Comparison of ENCODE assay signal across 9 cellular contexts in the genomic region with DNA sequence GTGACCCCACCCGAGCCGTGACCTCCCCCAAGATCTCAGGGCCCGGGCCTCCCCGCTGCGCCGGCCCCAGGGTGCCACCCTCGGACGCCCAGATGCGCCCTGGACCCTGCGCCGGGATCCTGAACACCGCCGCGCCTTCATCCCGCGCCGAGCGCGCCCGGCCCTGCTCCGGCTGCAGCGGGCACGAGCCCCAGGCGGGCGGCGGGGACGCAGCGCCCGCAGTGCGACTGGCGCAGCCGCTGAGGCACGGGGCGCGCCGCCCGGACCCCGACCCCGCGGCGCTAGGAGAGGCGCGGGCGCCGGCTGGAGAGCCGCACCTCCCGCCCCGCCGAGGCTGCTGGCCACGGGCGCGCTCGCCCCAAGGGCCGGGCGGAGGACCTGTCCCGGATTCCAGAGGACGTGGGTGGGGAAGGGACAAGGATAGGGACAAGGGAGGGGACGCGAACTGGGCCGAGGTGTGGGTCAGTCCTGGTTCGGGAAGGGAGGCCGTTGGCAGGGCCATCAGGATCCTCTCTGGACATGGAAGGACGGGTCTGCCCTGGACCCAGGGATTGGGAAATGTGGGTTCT. TPM values are rescaled to one million over a fixed set of nuclear protein-coding genes. Genes with fewer than 3 reads are reported as not detected.
DNase-seq lines count a peak whose midpoint lies in the region; ATAC-seq, FAIRE-seq and TF ChIP-seq lines count a peak whose summit lies in the region.
"Had no signal": no experiment of that assay in that cellular context is flagged by ENCODE, and none has a peak within 500 bp of the region (broad histone marks: within the 10 kb centered on the region; RNA-seq: fewer than 3 reads in every experiment).

No MANE protein-coding gene starts in this region.

- H3K9me3 ChIP-seq in RWPE2 (ENCODE audit: severe bottlenecking) (no peaks in the 10 kb centered on the region), endothelial cell of umbilical vein (replicated peaks; ENCODE audit: control insufficient read depth, insufficient read depth, low read length) (no peaks in the 10 kb centered on the region), parathyroid adenoma (ENCODE audit: control insufficient read depth, low read length) (no peaks in the 10 kb centered on the region)

- H3K4me2 ChIP-seq in endothelial cell of umbilical vein (ENCODE audit: insufficient read depth, low read length): peak overlapping the region; percentile 80
- peak overlapping the region; percentile 80 for H3K4me2 ChIP-seq in parathyroid adenoma (ENCODE audit: low read length)

- intact Hi-C loops in endothelial cell of umbilical vein (cut with micrococcal nuclease): loop anchor here (10.0 kb wide), 1 partner anchor 548 kb away; the partner anchor contains the start of genes GRK4 and NOP14

- POLR2A ChIA-PET in endothelial cell of umbilical vein (lab: Charles Lee): no interaction called here

- H3K9me1 ChIP-seq in endothelial cell of umbilical vein (replicated peaks; ENCODE audit: control insufficient read depth, extremely low read depth, insufficient read depth, low read length): no peaks in the 10 kb centered on the region

- peaks cover 15% of the 10 kb centered on the region for H3K4me1 ChIP-seq in RWPE2 (ENCODE audit: insufficient read depth, poor library complexity, severe bottlenecking)
- peaks cover 44% of the 10 kb centered on the region for H3K4me1 ChIP-seq in endothelial cell of umbilical vein (ENCODE audit: control insufficient read depth, extremely low read depth, insufficient read depth, low read length)
- peaks cover 5% of the 10 kb centered on the region for H3K4me1 ChIP-seq in parathyroid adenoma

- ATAC-seq in RWPE2 (ENCODE audit: low read depth) (no peak), HG02763 (IDR thresholded peaks at IDR 0.05; ENCODE audit: unreplicated experiment) (no peak), GM18873 (IDR thresholded peaks at IDR 0.05; ENCODE audit: low FRiP score, unreplicated experiment) (no peak), HG03095 (IDR thresholded peaks at IDR 0.05; ENCODE audit: unreplicated experiment) (no peak)

- no peaks in the 10 kb centered on the region for H4K20me1 ChIP-seq in endothelial cell of umbilical vein (replicated peaks; ENCODE audit: control insufficient read depth, extremely low read depth, insufficient read depth, low read length)

- H3K9ac ChIP-seq in endothelial cell of umbilical vein (replicated peaks; ENCODE audit: extremely low read depth, insufficient read depth, low read length) (peak overlapping the region; percentile 60), parathyroid adenoma (no peak overlapping the region)

- no peak for TF ChIP-seq POLR2A in endothelial cell of umbilical vein (IDR thresholded peaks at IDR 0.05; ENCODE audit: low read depth, low read length)

- CTCF ChIA-PET in endothelial cell of umbilical vein (lab: Charles Lee): no interaction called here

- H3K79me2 ChIP-seq in endothelial cell of umbilical vein (ENCODE audit: control insufficient read depth, insufficient read depth, low read length) (peaks cover 26% of the 10 kb centered on the region), parathyroid adenoma (no peaks in the 10 kb centered on the region)

- H2AFZ ChIP-seq in endothelial cell of umbilical vein (ENCODE audit: low read depth, low read length): peak overlapping the region; percentile 26
- H2AFZ ChIP-seq in parathyroid adenoma: peak overlapping the region; percentile 42

- TF ChIP-seq CTCF in RWPE2 (IDR thresholded peaks at IDR 0.05; ENCODE audit: poor library complexity, severe bottlenecking) (no peak), endothelial cell of umbilical vein (IDR thresholded peaks at IDR 0.05; ENCODE audit: extremely low read depth in 1 of 2, insufficient read depth in 1 of 2, low read depth in 1 of 2, low read length in 2 of 2) (no peak), parathyroid adenoma (IDR thresholded peaks at IDR 0.05) (no peak)

- dilution Hi-C loops in endothelial cell of umbilical vein (cut with MboI; ENCODE audit: extremely low pct_ligation_motif_present, low sequenced_read_pairs): no loop called here

- H3K27ac ChIP-seq in RWPE2 (ENCODE audit: poor library complexity, severe bottlenecking): no peak overlapping the region
- no peak overlapping the region for H3K27ac ChIP-seq in endothelial cell of umbilical vein (ENCODE audit: insufficient read depth, low read depth, low read length)
- no peak overlapping the region for H3K27ac ChIP-seq in parathyroid adenoma

- H3K36me3 ChIP-seq in RWPE2 (ENCODE audit: low read depth) (no peaks in the 10 kb centered on the region), endothelial cell of umbilical vein (ENCODE audit: control insufficient read depth in 2 of 2, extremely low read depth in 1 of 2, insufficient read depth in 2 of 2, low read length in 2 of 2) (no peaks in the 10 kb centered on the region), parathyroid adenoma (ENCODE audit: control insufficient read depth, insufficient read depth, low read length) (no peaks in the 10 kb centered on the region)

- H3K27me3 ChIP-seq in RWPE2 (ENCODE audit: insufficient read depth, poor library complexity, severe bottlenecking): peaks cover 39% of the 10 kb centered on the region
- H3K27me3 ChIP-seq in endothelial cell of umbilical vein (ENCODE audit: control insufficient read depth in 2 of 2, insufficient read depth in 2 of 2, low read length in 2 of 2): peaks cover 17 to 21% of the 10 kb centered on the region in 2 experiments
- no peaks in the 10 kb centered on the region for H3K27me3 ChIP-seq in parathyroid adenoma (ENCODE audit: control insufficient read depth, insufficient read depth, low read length)

- H3K4me3 ChIP-seq in RWPE2 (ENCODE audit: severe bottlenecking) (peak overlapping the region; percentile 59), endothelial cell of umbilical vein (replicated peaks in 1 of 3; ENCODE audit: insufficient read depth in 1 of 3, low read depth in 1 of 3, low read length in 3 of 3) (peak overlapping the region; percentile 62 to 78 (median 66)), parathyroid adenoma (ENCODE audit: low read depth, low read length) (peak overlapping the region; percentile 52)

- no TSS peak for BruUV-seq in endothelial cell of umbilical vein (replicated peaks; lab: Mats Ljungman, UMichigan)

- DNase-seq in ELR (ENCODE audit: low read depth): peak; percentile 12
- no peak for DNase-seq in RWPE2 (ENCODE audit: low spot score)
- DNase-seq in endothelial cell of umbilical vein (ENCODE audit: low read depth, low spot score): peak; percentile 32
- no peak for DNase-seq in HT-29 (ENCODE audit: low spot score)

- no peak for FAIRE-seq in endothelial cell of umbilical vein (lab: Jason Lieb, UNC)

TF ChIP-seq in endothelial cell of umbilical vein, 7 proteins besides CTCF, POLR2A, EP300 and RAD21:
- TF ChIP-seq EZH2 (IDR thresholded peaks at IDR 0.05; ENCODE audit: borderline replicate concordance, low read depth, low read length, severe bottlenecking) (no peak), GATA2 (IDR thresholded peaks at IDR 0.05; ENCODE audit: insufficient read depth, insufficient read length, low read depth, low read length) (no peak), FOS (IDR thresholded peaks at IDR 0.05; ENCODE audit: borderline replicate concordance, insufficient read depth, low read length) (no peak), POLR2AphosphoS5 (IDR thresholded peaks at IDR 0.05; ENCODE audit: insufficient read depth, low read depth, low read length) (no peak), MYC (IDR thresholded peaks at IDR 0.05; ENCODE audit: low read depth, low read length) (no peak), JUN (IDR thresholded peaks at IDR 0.05; ENCODE audit: borderline replicate concordance, insufficient read depth, insufficient read length, low read depth) (no peak)
- TF ChIP-seq, protein P1, sequence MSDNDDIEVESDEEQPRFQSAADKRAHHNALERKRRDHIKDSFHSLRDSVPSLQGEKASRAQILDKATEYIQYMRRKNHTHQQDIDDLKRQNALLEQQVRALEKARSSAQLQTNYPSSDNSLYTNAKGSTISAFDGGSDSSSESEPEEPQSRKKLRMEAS (IDR thresholded peaks at IDR 0.05; ENCODE audit: insufficient read depth, insufficient read length): no peak
TF ChIP-seq in endothelial cell of umbilical vein: peak in this region for 0.

RNA-seq across cellular contexts. Expression of gene ZFYVE28, which starts 1.2 kb away (rescaled TPM):
- 7.1 and 10.8 TPM in 2 replicates for total RNA-seq in endothelial cell of umbilical vein
- polyA plus RNA-seq in endothelial cell of umbilical vein: 5.8 and 7.2 TPM in 2 replicates
- polyA plus RNA-seq in endothelial cell of umbilical vein (2011; cell fraction: cytosol; rRNA removed): 2.9 and 4.4 TPM in 2 replicates
- 19.9 and 20.5 TPM in 2 replicates for polyA plus RNA-seq in endothelial cell of umbilical vein (2011; cell fraction: nucleus; rRNA removed)
- 3.4 and 4.1 TPM in 2 replicates for polyA plus RNA-seq in endothelial cell of umbilical vein (2012)
- 13.4 and 19.5 TPM in 2 replicates for polyA minus RNA-seq in endothelial cell of umbilical vein
- polyA minus RNA-seq in endothelial cell of umbilical vein (2011; cell fraction: cytosol; rRNA and poly(A)+ RNA removed): 2.8 TPM
- polyA minus RNA-seq in endothelial cell of umbilical vein (2011; cell fraction: nucleus; rRNA and poly(A)+ RNA removed): 14.0 and 15.3 TPM in 2 replicates
- total RNA-seq in HT-29 (2014; rRNA removed; shearing (Covaris generic)): 0.26 and 2.0 TPM in 2 replicates

RNA-seq across cellular contexts. Expression of gene CFAP99, which starts 1.5 kb away (rescaled TPM):
- total RNA-seq in endothelial cell of umbilical vein: 0.12 TPM in 1 of 2 replicates, not detected in the other
- 0.03 TPM in 1 of 2 replicates, not detected in the other for polyA plus RNA-seq in endothelial cell of umbilical vein
- polyA plus RNA-seq in endothelial cell of umbilical vein (2011; cell fraction: cytosol; rRNA removed): not detected in 2 replicates
- not detected in 2 replicates for polyA plus RNA-seq in endothelial cell of umbilical vein (2011; cell fraction: nucleus; rRNA removed)
- 0.15 TPM in 1 of 2 replicates, not detected in the other for polyA plus RNA-seq in endothelial cell of umbilical vein (2012)
- polyA minus RNA-seq in endothelial cell of umbilical vein: not detected in 2 replicates
- polyA minus RNA-seq in endothelial cell of umbilical vein (2011; cell fraction: cytosol; rRNA and poly(A)+ RNA removed): not detected
- polyA minus RNA-seq in endothelial cell of umbilical vein (2011; cell fraction: nucleus; rRNA and poly(A)+ RNA removed): not detected in 2 replicates
- not detected in 2 replicates for total RNA-seq in HT-29 (2014; rRNA removed; shearing (Covaris generic))
- total RNA-seq: HT1080 had no signal

RNA-seq across cellular contexts. Expression of gene RNF4, which starts 51.6 kb away (rescaled TPM):
- total RNA-seq in endothelial cell of umbilical vein: 67.5 and 71.4 TPM in 2 replicates
- 56.9 and 64.3 TPM in 2 replicates for polyA plus RNA-seq in endothelial cell of umbilical vein
- 71.9 and 85.2 TPM in 2 replicates for polyA plus RNA-seq in endothelial cell of umbilical vein (2011; cell fraction: cytosol; rRNA removed)
- 65.4 and 73.0 TPM in 2 replicates for polyA plus RNA-seq in endothelial cell of umbilical vein (2011; cell fraction: nucleus; rRNA removed)
- polyA plus RNA-seq in endothelial cell of umbilical vein (2012): 45.8 and 52.5 TPM in 2 replicates
- polyA minus RNA-seq in endothelial cell of umbilical vein: 60.7 and 73.2 TPM in 2 replicates
- polyA minus RNA-seq in endothelial cell of umbilical vein (2011; cell fraction: cytosol; rRNA and poly(A)+ RNA removed): 34.3 TPM
- 49.9 and 57.5 TPM in 2 replicates for polyA minus RNA-seq in endothelial cell of umbilical vein (2011; cell fraction: nucleus; rRNA and poly(A)+ RNA removed)
- 44.9 and 47.1 TPM in 2 replicates for total RNA-seq in HT-29 (2014; rRNA removed; shearing (Covaris generic))

Comparison
In these comparisons a context has a peak if more than half of its experiments do, and no peak if none do; other contexts are left out.
1. DNase-seq: peak in ELR (single experiment) and endothelial cell of umbilical vein (single experiment); none in RWPE2 (single experiment) and HT-29 (single experiment).
2. Peak in every context shown above with its lines, with median percentiles within 50 percentile points of each other: H3K4me3 ChIP-seq.